18 cellular contexts compared by ENCODE assay signal in genomic region chrX:53930513-53931380, GRCh38.
DNase-seq lines count a peak whose midpoint lies in the region; ATAC-seq, FAIRE-seq and TF ChIP-seq lines count a peak whose summit lies in the region.
"Had no signal": no experiment of that assay in that cellular context is flagged by ENCODE, and none has a peak within 500 bp of the region (broad histone marks: within the 10 kb centered on the region; RNA-seq: fewer than 3 reads in every experiment).

No MANE protein-coding gene starts in this region.

- H3K36me3 ChIP-seq in A673 (ENCODE audit: insufficient read depth, low read length, poor library complexity, severe bottlenecking) (no peaks in the 10 kb centered on the region), small intestine (ENCODE audit: control insufficient read depth in 2 of 2, insufficient read depth in 2 of 2, low read length in 2 of 2) (no peaks in the 10 kb centered on the region)
- H3K36me3 ChIP-seq: BLaER1, ovary had no signal

- H3K4me1 ChIP-seq in A673 (ENCODE audit: insufficient read depth, low read length, poor library complexity, severe bottlenecking) = no peaks in the 10 kb centered on the region
- H3K4me1 ChIP-seq in small intestine (ENCODE audit: control insufficient read depth in 2 of 2, insufficient read depth in 1 of 2, low read depth in 1 of 2, low read length in 1 of 2) = no peaks in the 10 kb centered on the region
- H3K4me1 ChIP-seq: BLaER1 had no signal

- DNase-seq in A673 (ENCODE audit: low spot score) (peak; percentile 3), GM19239 (ENCODE audit: insufficient read length, low spot score) (no peak), WTC11 (ENCODE audit: low spot score) (no peak), foreskin melanocyte (peak; percentile 21), small intestine (no peak), lower leg skin (ENCODE audit: low spot score in 2 of 2) (no peak), SKM-1 treated with dmso at 0.1 percent for 144 hours (lab: John Stamatoyannopoulos, UW; ENCODE audit: unreplicated experiment) (no peak)
- DNase-seq: GF-D8, NCI-H1092, ovary, RPMI8226, T1000 had no signal

- CTCF ChIA-PET in A673 (lab: Charles Lee) = no interaction called here
- CTCF ChIA-PET in WTC11 (lab: Charles Lee) = no interaction called here

- H3K9me3 ChIP-seq in A673 (ENCODE audit: low read depth, low read length, poor library complexity, severe bottlenecking) (no peaks in the 10 kb centered on the region), small intestine (ENCODE audit: control insufficient read depth, low read depth) (no peaks in the 10 kb centered on the region)
- H3K9me3 ChIP-seq: BLaER1, ovary had no signal

- 54 to 83% (median 75%) methylated on average over 5 of the region's 5 CpGs for WGBS in small intestine, 3 donors
- 59 to 78% methylated on average over 5 of the region's 5 CpGs for WGBS in lower leg skin, 2 donors

- H3K27ac ChIP-seq in A673 (ENCODE audit: low read depth, low read length, poor library complexity, severe bottlenecking) (no peak overlapping the region), small intestine (ENCODE audit: low read depth in 1 of 2, low read length in 1 of 2) (no peak overlapping the region)
- H3K27ac ChIP-seq: BLaER1, HL-60, ovary had no signal

- TF ChIP-seq CTCF in A673 (conservative IDR thresholded peaks at IDR 0.05; ENCODE audit: low read depth, low read length) = no peak
- no peak for TF ChIP-seq CTCF in WTC11 (IDR thresholded peaks at IDR 0.05)
- TF ChIP-seq CTCF in lower leg skin (IDR thresholded peaks at IDR 0.05) = no peak

- POLR2A ChIA-PET in A673 (lab: Charles Lee; ENCODE audit: low non-redundant PET) (no interaction called here), WTC11 (lab: Charles Lee) (no interaction called here)

- no peaks in the 10 kb centered on the region for H3K36me3 Mint-ChIP-seq in WTC11
- H3K36me3 Mint-ChIP-seq: stimulated activated memory B cell treated with anti-CD40 and anti-IgM and Interleukin-4, amounts not matched to agents 10 μg/mL and 1 μg/mL and 100 μg/mL, for 72 hours had no signal

- H3K27me3 ChIP-seq in A673 (replicated peaks; ENCODE audit: insufficient read depth, low read depth, low read length, poor library complexity) (no peaks in the 10 kb centered on the region), small intestine (ENCODE audit: control insufficient read depth in 2 of 2, insufficient read depth in 2 of 2, low read length in 2 of 2) (no peaks in the 10 kb centered on the region)
- H3K27me3 ChIP-seq: ovary had no signal

- TF ChIP-seq POLR2A in lower leg skin (IDR thresholded peaks at IDR 0.05) = no peak

- H3K4me3 ChIP-seq in A673 (ENCODE audit: low read depth, low read length, poor library complexity, severe bottlenecking) (no peak overlapping the region), small intestine (ENCODE audit: low read depth in 1 of 2, low read length in 2 of 2) (no peak overlapping the region), lower leg skin (ENCODE audit: low read depth, poor library complexity, severe bottlenecking) (no peak overlapping the region)
- H3K4me3 ChIP-seq: BLaER1, ovary had no signal

- no peak overlapping the region for H3K27ac Mint-ChIP-seq in WTC11
- H3K27ac Mint-ChIP-seq: mesothelial cell of epicardium; stimulated activated memory B cell treated with anti-CD40 and anti-IgM and Interleukin-4, amounts not matched to agents 10 μg/mL and 1 μg/mL and 100 μg/mL, for 72 hours had no signal

- intact Hi-C loops in A673 (cut with micrococcal nuclease; ENCODE audit: unreplicated experiment) = no loop called here
- intact Hi-C loops in lower leg skin (cut with DNase I; ENCODE audit: low total_unique reads) = no loop called here

- ATAC-seq in WTC11 = no peak
- no peak for ATAC-seq in GM18867 (IDR thresholded peaks at IDR 0.05; ENCODE audit: unreplicated experiment)
- ATAC-seq: stimulated activated memory B cell treated with anti-CD40 and anti-IgM and Interleukin-4, amounts not matched to agents 10 μg/mL and 1 μg/mL and 100 μg/mL, for 72 hours had no signal

- H3K4me3 Mint-ChIP-seq in WTC11 = no peak overlapping the region
- H3K4me3 Mint-ChIP-seq: mesothelial cell of epicardium; stimulated activated memory B cell treated with anti-CD40 and anti-IgM and Interleukin-4, amounts not matched to agents 10 μg/mL and 1 μg/mL and 100 μg/mL, for 72 hours had no signal

- H3K27me3 Mint-ChIP-seq in WTC11 (ENCODE audit: low read depth) = no peaks in the 10 kb centered on the region; the same call in 1 of the 2 replicates
- H3K27me3 Mint-ChIP-seq: stimulated activated memory B cell treated with anti-CD40 and anti-IgM and Interleukin-4, amounts not matched to agents 10 μg/mL and 1 μg/mL and 100 μg/mL, for 72 hours had no signal

- FAIRE-seq in GM19239 (lab: Jason Lieb, UNC) = peak; percentile 4
- no peak for FAIRE-seq in small intestine (lab: Jason Lieb, UNC)
- FAIRE-seq: endometrium had no signal

- H3K9me3 Mint-ChIP-seq in WTC11 = no peaks in the 10 kb centered on the region
- H3K9me3 Mint-ChIP-seq: stimulated activated memory B cell treated with anti-CD40 and anti-IgM and Interleukin-4, amounts not matched to agents 10 μg/mL and 1 μg/mL and 100 μg/mL, for 72 hours had no signal

- H3K4me1 Mint-ChIP-seq in WTC11 = no peaks in the 10 kb centered on the region
- H3K4me1 Mint-ChIP-seq: mesothelial cell of epicardium; stimulated activated memory B cell treated with anti-CD40 and anti-IgM and Interleukin-4, amounts not matched to agents 10 μg/mL and 1 μg/mL and 100 μg/mL, for 72 hours had no signal

- BruUV-seq in A673 (replicated peaks; lab: Mats Ljungman, UMichigan) = no TSS peak

TF ChIP-seq in WTC11, 78 proteins besides CTCF, POLR2A, EP300 and RAD21:
- no peak for TF ChIP-seq ATF1 (CRISPR knock-in tag; IDR thresholded peaks at IDR 0.05)
- TF ChIP-seq TEAD1 (CRISPR knock-in tag; IDR thresholded peaks at IDR 0.05) = no peak
- no peak for TF ChIP-seq IRF2 (CRISPR knock-in tag; IDR thresholded peaks at IDR 0.05; ENCODE audit: borderline replicate concordance, low read depth)
- TF ChIP-seq GABPB1 (CRISPR knock-in tag; IDR thresholded peaks at IDR 0.05) = peak; percentile 73

Comparison
In these comparisons a context has a peak if more than half of its experiments do, and no peak if none do; other contexts are left out.
1. DNase-seq: peak in A673 (single experiment) and foreskin melanocyte (single experiment); none in GM19239 (single experiment), WTC11 (single experiment), small intestine (single experiment), lower leg skin (0 of 2) and SKM-1 treated with dmso at 0.1 percent for 144 hours (single experiment).